Comparison of ENCODE assay signal across 22 cellular contexts in genomic region chr19:56069642-56070041, GRCh38. TPM values are rescaled to one million over a fixed set of nuclear protein-coding genes. Genes with fewer than 3 reads are reported as not detected.
A peak's percentile ranks its signal among the peaks of the same experiment; 100 is the strongest.
DNase-seq lines count a peak whose midpoint lies in the region; TF ChIP-seq lines count a peak whose summit lies in the region.
"Had no signal": no experiment of that assay in that cellular context is flagged by ENCODE, and none has a peak within 500 bp of the region (broad histone marks: within the 10 kb centered on the region; RNA-seq: fewer than 3 reads in every experiment).

No MANE protein-coding gene starts in this region.

- no peak overlapping the region for H3K4me3 Mint-ChIP-seq in activated CD4-positive, alpha-beta memory T cell treated with anti-CD3 and anti-CD28 coated beads, Interleukin-2, amount 10 ng/mL, durations not matched to agents 7 days and 5 days
- H3K4me3 Mint-ChIP-seq: CD14-positive monocyte; CD4-positive, alpha-beta memory T cell; CD8-positive, alpha-beta memory T cell had no signal

- no peaks in the 10 kb centered on the region for H3K9me2 ChIP-seq in MM.1S (replicated peaks; ENCODE audit: insufficient read depth, low read length)

- POLR2A ChIA-PET in activated CD4-positive, alpha-beta memory T cell treated with anti-CD3 and anti-CD28 coated beads, Interleukin-2, amount 10 ng/mL, durations not matched to agents 7 days and 5 days (lab: Charles Lee) = no interaction called here

- H3K4me2 ChIP-seq in MM.1S (ENCODE audit: low read depth, low read length) = peak overlapping the region; percentile 30; the same call in 1 of the 2 replicates
- H3K4me2 ChIP-seq: BLaER1 had no signal

- no peaks in the 10 kb centered on the region for H3K79me2 ChIP-seq in MM.1S (ENCODE audit: low read length)

- peaks cover 17% of the 10 kb centered on the region for H3K4me1 ChIP-seq in MM.1S (ENCODE audit: low read length)
- H3K4me1 ChIP-seq: BE2C had no signal

- no peak overlapping the region for H3K9ac ChIP-seq in MM.1S (ENCODE audit: low read length)
- H3K9ac ChIP-seq: BLaER1 had no signal

- H3K9me3 ChIP-seq in MM.1S (replicated peaks; ENCODE audit: insufficient read depth, low read length) = no peaks in the 10 kb centered on the region
- H3K9me3 ChIP-seq: BE2C, BLaER1 had no signal

- no peaks in the 10 kb centered on the region for H3K36me3 ChIP-seq in MM.1S (replicated peaks; ENCODE audit: insufficient read depth, low read length)
- H3K36me3 ChIP-seq: BE2C, BLaER1 had no signal

- H3K27ac ChIP-seq in MM.1S (ENCODE audit: low read length) = no peak overlapping the region
- H3K27ac ChIP-seq: BLaER1 had no signal

- H3K4me3 ChIP-seq in MM.1S (ENCODE audit: low read length) = no peak overlapping the region
- H3K4me3 ChIP-seq: BLaER1 had no signal

- no peaks in the 10 kb centered on the region for H3K9me3 Mint-ChIP-seq in activated CD4-positive, alpha-beta memory T cell treated with anti-CD3 and anti-CD28 coated beads, Interleukin-2, amount 10 ng/mL, durations not matched to agents 7 days and 5 days
- H3K9me3 Mint-ChIP-seq: CD8-positive, alpha-beta memory T cell had no signal

- H3K27ac Mint-ChIP-seq in activated CD4-positive, alpha-beta memory T cell treated with anti-CD3 and anti-CD28 coated beads, Interleukin-2, amount 10 ng/mL, durations not matched to agents 7 days and 5 days = no peak overlapping the region
- H3K27ac Mint-ChIP-seq: CD4-positive, alpha-beta memory T cell had no signal

- no peaks in the 10 kb centered on the region for H3F3A ChIP-seq in MM.1S (ENCODE audit: insufficient read depth, low read length)

- CTCF ChIA-PET in activated CD4-positive, alpha-beta memory T cell treated with anti-CD3 and anti-CD28 coated beads, Interleukin-2, amount 10 ng/mL, durations not matched to agents 7 days and 5 days (lab: Charles Lee) = interaction anchor here (1.0 kb wide), 1 partner anchor 9 kb away, joined by 4 read pairs; no protein-coding TSS in a partner anchor

- H3K36me3 Mint-ChIP-seq in activated CD4-positive, alpha-beta memory T cell treated with anti-CD3 and anti-CD28 coated beads, Interleukin-2, amount 10 ng/mL, durations not matched to agents 7 days and 5 days (ENCODE audit: low read depth) = no peaks in the 10 kb centered on the region
- H3K36me3 Mint-ChIP-seq: CD14-positive monocyte; CD4-positive, alpha-beta memory T cell; CD4-positive, CD25-positive, alpha-beta regulatory T cell; CD8-positive, alpha-beta memory T cell had no signal

- DNase-seq in MM.1S = peak; percentile 67
- DNase-seq in RPMI8226 = peak; percentile 14
- DNase-seq in HuH-7.5 (ENCODE audit: low spot score) = no peak
- no peak for DNase-seq in activated CD4-positive, alpha-beta memory T cell treated with anti-CD3 and anti-CD28 coated beads, Interleukin-2, amount 10 ng/mL, durations not matched to agents 7 days and 5 days
- DNase-seq in NCI-H446 treated with DMSO at 0.1 percent for 48 hours (lab: John Stamatoyannopoulos, UW) = no peak
- DNase-seq: 8988T; ACHN; BE2C; C1 segment of cervical spinal cord; CD4-positive, alpha-beta memory T cell; CD4-positive, CD25-positive, alpha-beta regulatory T cell; CD8-positive, alpha-beta memory T cell; COR-L47; DMS 273 treated with DMSO at 0.1 percent for 48 hours; DMS153; DMS53; DMS79; DND-41; EL; GDM1 had no signal

- H2AFZ ChIP-seq in MM.1S (ENCODE audit: low read length) = no peak overlapping the region

- peaks cover 6% of the 10 kb centered on the region; the same call in 1 of the 2 replicates for H3K27me3 ChIP-seq in MM.1S (replicated peaks; ENCODE audit: insufficient read depth, low read length)
- H3K27me3 ChIP-seq: BE2C, BLaER1 had no signal

- peaks cover 2% of the 10 kb centered on the region for H3K27me3 Mint-ChIP-seq in activated CD4-positive, alpha-beta memory T cell treated with anti-CD3 and anti-CD28 coated beads, Interleukin-2, amount 10 ng/mL, durations not matched to agents 7 days and 5 days

- peaks cover 10% of the 10 kb centered on the region for H3K4me1 Mint-ChIP-seq in activated CD4-positive, alpha-beta memory T cell treated with anti-CD3 and anti-CD28 coated beads, Interleukin-2, amount 10 ng/mL, durations not matched to agents 7 days and 5 days

- TF ChIP-seq CTCF in MM.1S (IDR thresholded peaks at IDR 0.05; ENCODE audit: low read length) = no peak

- H4K20me1 ChIP-seq in MM.1S (ENCODE audit: insufficient read depth, low read length) = no peaks in the 10 kb centered on the region
- H4K20me1 ChIP-seq: BLaER1 had no signal

RNA-seq across cellular contexts. Expression of gene ZNF787, which starts 51.5 kb away (rescaled TPM):
- 10 to 100 TPM; 30.0 to 31.1 TPM for total RNA-seq in activated CD4-positive, alpha-beta memory T cell treated with anti-CD3 and anti-CD28 coated beads, Interleukin-2, amount 10 ng/mL, durations not matched to agents 7 days and 5 days

Comparison
In these comparisons a context has a peak if more than half of its experiments do, and no peak if none do; other contexts are left out.
1. DNase-seq: peak in MM.1S (single experiment) and RPMI8226 (single experiment); none in HuH-7.5 (single experiment), activated CD4-positive, alpha-beta memory T cell treated with anti-CD3 and anti-CD28 coated beads, Interleukin-2, amount 10 ng/mL, durations not matched to agents 7 days and 5 days (single experiment) and NCI-H446 treated with DMSO at 0.1 percent for 48 hours (single experiment).